In genomic region chr2:227674485-227674884, GRCh38 we compare ENCODE assay signal across 38 cellular contexts. TPM values are rescaled to one million over a fixed set of nuclear protein-coding genes. Genes with fewer than 3 reads are reported as not detected.
"Had no signal": no experiment of that assay in that cellular context is flagged by ENCODE, and none has a peak within 500 bp of the region (broad histone marks: within the 10 kb centered on the region; RNA-seq: fewer than 3 reads in every experiment).

No MANE protein-coding gene starts in this region.

- H3K27ac ChIP-seq: body of pancreas, breast epithelium, VCaP had no signal

- H3K4me3 ChIP-seq: body of pancreas, breast epithelium, MG63 had no signal

- H3K27me3 ChIP-seq: body of pancreas, breast epithelium, MG63 had no signal

- H3K9me3 ChIP-seq: body of pancreas, breast epithelium, MG63 had no signal

- H3K36me3 ChIP-seq: breast epithelium, MG63 had no signal

- DNase-seq: activated B cell treated with CpG ODN at 0.5 μM for 24 hours; activated CD4-positive, alpha-beta memory T cell treated with anti-CD3 and anti-CD28 coated beads, Interleukin-2, amount 10 ng/mL, durations not matched to agents 7 days and 5 days; activated CD4-positive, alpha-beta T cell treated with anti-CD3 and anti-CD28 coated beads for 4 hours; activated CD4-positive, CD25-positive, alpha-beta regulatory T cell treated with anti-CD3 and anti-CD28 coated beads, Interleukin-2, amount 50 U/mL, for 72 hours; activated CD8-positive, alpha-beta memory T cell treated with anti-CD3 and anti-CD28 coated beads for 24 hours; activated CD8-positive, alpha-beta memory T cell treated with anti-CD3 and anti-CD28 coated beads, Interleukin-2, amount 10 ng/mL, durations not matched to agents 7 days and 5 days; activated CD8-positive, alpha-beta memory T cell treated with anti-CD3 and anti-CD28 coated beads, Interleukin-2, amount 50 U/mL, for 48 hours; activated effector memory CD4-positive, alpha-beta T cell treated with Interleukin-2 at 50 U/mL for 16 hours; activated naive CD4-positive, alpha-beta T cell; activated naive CD4-positive, alpha-beta T cell treated with anti-CD3 and anti-CD28 coated beads, Interleukin-2, amount 50 U/mL, for 16 hours; activated naive CD8-positive, alpha-beta T cell treated with anti-CD3 and anti-CD28 coated beads for 36 hours; activated T-cell treated with anti-CD3 and anti-CD28 coated beads, Interleukin-2, amount 50 U/mL, for 48 hours; body of pancreas; Kasumi-1; KG1; MG63; NCI-H1048; NCI-H1105 treated with DMSO at 0.1 percent for 48 hours; NCI-H1436; NCI-H1694; NCI-H1930; NCI-H2081 treated with DMSO at 0.1 percent for 48 hours; NCI-H226; NCI-H446 treated with DMSO at 0.1 percent for 48 hours; NCI-H524; NCI-H69; NCI-H82; SHP77 treated with DMSO at 0.1 percent for 48 hours; SW 1271; T-helper 1 cell; T-helper 2 cell; T-helper 9 cell had no signal

- H3K4me1 ChIP-seq: body of pancreas, breast epithelium had no signal

- ATAC-seq: activated CD8-positive, alpha-beta memory T cell treated with anti-CD3 and anti-CD28 coated beads, Interleukin-2, amount 10 ng/mL, durations not matched to agents 7 days and 5 days; body of pancreas; Panc1 had no signal

RNA-seq across cellular contexts. Expression of gene SCYGR5, which starts 7.9 kb away (rescaled TPM):
- total RNA-seq: activated B cell treated with CpG ODN at 0.5 μM for 24 hours; activated CD4-positive, alpha-beta memory T cell treated with anti-CD3 and anti-CD28 coated beads, Interleukin-2, amount 10 ng/mL, durations not matched to agents 7 days and 5 days; activated CD8-positive, alpha-beta memory T cell treated with anti-CD3 and anti-CD28 coated beads, Interleukin-2, amount 10 ng/mL, durations not matched to agents 7 days and 5 days; activated naive CD8-positive, alpha-beta T cell treated with anti-CD3 and anti-CD28 coated beads for 36 hours; astrocyte; body of pancreas; breast epithelium; cardiac septum; RPMI7951 had no signal

RNA-seq across cellular contexts. Expression of gene SLC19A3, which starts 43.3 kb away (rescaled TPM):
- total RNA-seq: activated B cell treated with CpG ODN at 0.5 μM for 24 hours; activated CD4-positive, alpha-beta memory T cell treated with anti-CD3 and anti-CD28 coated beads, Interleukin-2, amount 10 ng/mL, durations not matched to agents 7 days and 5 days; activated CD8-positive, alpha-beta memory T cell treated with anti-CD3 and anti-CD28 coated beads, Interleukin-2, amount 10 ng/mL, durations not matched to agents 7 days and 5 days; activated naive CD8-positive, alpha-beta T cell treated with anti-CD3 and anti-CD28 coated beads for 36 hours; RPMI7951 had no signal

RNA-seq across cellular contexts. Expression of gene SCYGR6, which starts 50.1 kb away (rescaled TPM):
- total RNA-seq: activated B cell treated with CpG ODN at 0.5 μM for 24 hours; activated CD4-positive, alpha-beta memory T cell treated with anti-CD3 and anti-CD28 coated beads, Interleukin-2, amount 10 ng/mL, durations not matched to agents 7 days and 5 days; activated CD8-positive, alpha-beta memory T cell treated with anti-CD3 and anti-CD28 coated beads, Interleukin-2, amount 10 ng/mL, durations not matched to agents 7 days and 5 days; activated naive CD8-positive, alpha-beta T cell treated with anti-CD3 and anti-CD28 coated beads for 36 hours; astrocyte; body of pancreas; breast epithelium; cardiac septum; RPMI7951 had no signal

RNA-seq across cellular contexts. Expression of gene SCYGR7, which starts 53.6 kb away (rescaled TPM):
- total RNA-seq: activated B cell treated with CpG ODN at 0.5 μM for 24 hours; activated CD4-positive, alpha-beta memory T cell treated with anti-CD3 and anti-CD28 coated beads, Interleukin-2, amount 10 ng/mL, durations not matched to agents 7 days and 5 days; activated CD8-positive, alpha-beta memory T cell treated with anti-CD3 and anti-CD28 coated beads, Interleukin-2, amount 10 ng/mL, durations not matched to agents 7 days and 5 days; activated naive CD8-positive, alpha-beta T cell treated with anti-CD3 and anti-CD28 coated beads for 36 hours; astrocyte; body of pancreas; breast epithelium; cardiac septum; RPMI7951 had no signal

RNA-seq across cellular contexts. Expression of gene SCYGR4, which starts 57.2 kb away (rescaled TPM):
- total RNA-seq: activated B cell treated with CpG ODN at 0.5 μM for 24 hours; activated CD4-positive, alpha-beta memory T cell treated with anti-CD3 and anti-CD28 coated beads, Interleukin-2, amount 10 ng/mL, durations not matched to agents 7 days and 5 days; activated CD8-positive, alpha-beta memory T cell treated with anti-CD3 and anti-CD28 coated beads, Interleukin-2, amount 10 ng/mL, durations not matched to agents 7 days and 5 days; activated naive CD8-positive, alpha-beta T cell treated with anti-CD3 and anti-CD28 coated beads for 36 hours; astrocyte; body of pancreas; breast epithelium; cardiac septum; RPMI7951 had no signal
